ENCODE assay signal across 18 cellular contexts in genomic region chr7:96040250-96040772, GRCh38.
"Had no signal": no experiment of that assay in that cellular context is flagged by ENCODE, and none has a peak within 500 bp of the region (broad histone marks: within the 10 kb centered on the region; RNA-seq: fewer than 3 reads in every experiment).

No MANE protein-coding gene starts in this region.

- ATAC-seq: activated CD8-positive, alpha-beta T cell treated with anti-CD3 and anti-CD28 coated beads, Interleukin-2, amount 10 ng/mL, durations not matched to agents 7 days and 5 days; activated T-cell treated with anti-CD3 and anti-CD28 coated beads, Interleukin-2, amount 50 U/mL, for 4 hours; body of pancreas; left lobe of liver; stimulated activated naive CD8-positive, alpha-beta T cell treated with anti-CD3 and anti-CD28 coated beads, Interleukin-15, Interleukin-2, amounts not matched to agents 100 U/mL and 50 U/mL, for 24 hours had no signal

- H3K9me3 ChIP-seq: body of pancreas, colonic mucosa, tibial artery had no signal

- H3K27ac ChIP-seq: body of pancreas, colonic mucosa, tibial artery had no signal

- H3K4me1 ChIP-seq: colonic mucosa, tibial artery had no signal

- H3K4me3 ChIP-seq: body of pancreas, colonic mucosa, tibial artery had no signal

- H3K27me3 ChIP-seq: body of pancreas, colonic mucosa, tibial artery had no signal

- FAIRE-seq: keratinocyte had no signal

- DNase-seq: activated CD4-positive, alpha-beta T cell treated with anti-CD3 and anti-CD28 coated beads, Interleukin-2, amount 10 ng/mL, durations not matched to agents 7 days and 5 days; activated CD4-positive, CD25-positive, alpha-beta regulatory T cell; activated CD8-positive, alpha-beta T cell treated with anti-CD3 and anti-CD28 coated beads, Interleukin-2, amount 10 ng/mL, durations not matched to agents 7 days and 5 days; activated naive CD4-positive, alpha-beta T cell treated with anti-CD3 and anti-CD28 coated beads for 36 hours; activated T-cell treated with anti-CD3 and anti-CD28 coated beads, Interleukin-2, amount 50 U/mL, for 4 hours; body of pancreas; caudate nucleus; colonic mucosa; endodermal cell; foreskin melanocyte; hypothalamus; stimulated activated CD4-positive, alpha-beta T cell treated with anti-CD3 and anti-CD28 coated beads, Interleukin-12 subunit alpha, Interleukin-12 subunit beta, amount 100 ng/mL, for 4 hours; stimulated activated CD4-positive, alpha-beta T cell treated with anti-CD3 and anti-CD28 coated beads, Interleukin-2, amount 100 ng/mL, for 24 hours; stimulated activated naive CD8-positive, alpha-beta T cell treated with anti-CD3 and anti-CD28 coated beads, Interleukin-15, Interleukin-2, amounts not matched to agents 100 U/mL and 50 U/mL, for 24 hours; substantia nigra; tibial artery had no signal

- H3K36me3 ChIP-seq: colonic mucosa, tibial artery had no signal
